Comparison of ENCODE assay signal across 1 cellular context in the genomic region with DNA sequence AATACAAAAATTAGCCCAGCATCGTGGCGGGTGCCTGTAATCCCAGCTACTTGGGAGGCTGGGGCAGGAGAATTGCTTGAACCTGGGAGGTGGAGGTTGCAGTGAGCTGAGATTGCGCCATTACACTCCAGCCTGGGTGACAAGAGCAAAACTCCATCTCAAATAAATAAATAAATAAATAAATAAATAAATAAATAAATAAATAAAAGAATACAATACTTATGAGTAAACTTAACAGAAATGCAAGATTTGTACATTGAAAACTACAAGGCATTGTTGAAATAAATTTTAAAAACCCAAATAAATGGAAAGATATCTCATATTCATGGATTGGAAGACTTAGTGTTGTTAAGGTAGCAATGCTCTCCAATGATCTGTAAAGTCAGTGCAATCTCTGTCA. TPM values are rescaled to one million over a fixed set of nuclear protein-coding genes. Genes with fewer than 3 reads are reported as not detected.
"Had no signal": no experiment of that assay in that cellular context is flagged by ENCODE, and none has a peak within 500 bp of the region (broad histone marks: within the 10 kb centered on the region; RNA-seq: fewer than 3 reads in every experiment).

No MANE protein-coding gene starts in this region.

RNA-seq across cellular contexts. Expression of a gene that starts 39.4 kb away (rescaled TPM):
- polyA plus RNA-seq: GM12878 had no signal
